20 cellular contexts compared by ENCODE assay signal in genomic region chr2:68119504-68119903, GRCh38.
DNase-seq lines count a peak whose midpoint lies in the region; ATAC-seq lines count a peak whose summit lies in the region.
"Had no signal": no experiment of that assay in that cellular context is flagged by ENCODE, and none has a peak within 500 bp of the region (broad histone marks: within the 10 kb centered on the region; RNA-seq: fewer than 3 reads in every experiment).

No MANE protein-coding gene starts in this region.

- DNase-seq in NCI-H2081 (lab: John Stamatoyannopoulos, UW) (peak; percentile 9 to 18), NCI-H2081 treated with DMSO at 0.1 percent for 48 hours (lab: John Stamatoyannopoulos, UW) (no peak), COR-L47 (lab: John Stamatoyannopoulos, UW) (peak; percentile 19), NCI-H69 (lab: John Stamatoyannopoulos, UW) (peak; percentile 69), left kidney (ENCODE audit: low read depth, low spot score) (peak; percentile 12)
- DNase-seq: 8988T, GDM1, GOT3, NCI-H1436 treated with DMSO at 0.1 percent for 48 hours, NCI-H2107, NCI-H226, NCI-H526 treated with DMSO at 0.1 percent for 48 hours, PC-9, SIG-M5, T-helper 1 cell had no signal

- no peak for ATAC-seq in GM18873 (IDR thresholded peaks at IDR 0.05; ENCODE audit: low FRiP score, unreplicated experiment)
- ATAC-seq in HG03460 (IDR thresholded peaks at IDR 0.05; ENCODE audit: unreplicated experiment) = no peak
- ATAC-seq in GM19463 (IDR thresholded peaks at IDR 0.05; ENCODE audit: unreplicated experiment) = no peak
- ATAC-seq: HCT116, SK-N-SH treated with all-trans-retinoic acid at 6 μM for 48 hours had no signal
